29 cellular contexts compared by ENCODE assay signal in the genomic region with DNA sequence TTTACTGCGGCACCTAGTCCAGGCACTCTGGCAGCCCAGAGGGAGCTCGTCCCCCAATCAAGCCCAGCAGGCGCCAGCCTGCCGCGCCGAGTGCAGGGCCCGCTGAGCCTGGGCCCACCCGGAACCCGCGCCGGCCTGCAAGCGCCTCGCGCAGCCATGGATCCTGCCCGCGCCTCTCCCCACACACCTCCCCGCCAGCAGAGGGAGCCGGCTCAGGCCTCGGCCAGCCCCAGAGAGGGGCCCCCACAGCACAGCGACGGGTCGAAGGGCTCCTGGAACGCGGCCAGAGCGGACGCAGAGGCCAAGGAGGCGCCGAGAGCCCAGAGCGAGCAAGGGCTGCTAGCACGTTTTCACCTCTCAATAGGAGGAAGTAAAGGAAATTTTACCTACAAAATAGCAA.
"Had no signal": no experiment of that assay in that cellular context is flagged by ENCODE, and none has a peak within 500 bp of the region (broad histone marks: within the 10 kb centered on the region; RNA-seq: fewer than 3 reads in every experiment).

No MANE protein-coding gene starts in this region.

- H3K27ac Mint-ChIP-seq: activated CD4-positive, alpha-beta T cell treated with anti-CD3 and anti-CD28 coated beads for 36 hours; activated CD4-positive, alpha-beta T cell treated with anti-CD3 and anti-CD28 coated beads, Interleukin-2, amount 10 ng/mL, durations not matched to agents 7 days and 5 days; activated CD8-positive, alpha-beta T cell treated with anti-CD3 and anti-CD28 coated beads, Interleukin-2, amount 10 ng/mL, durations not matched to agents 7 days and 5 days; activated naive CD8-positive, alpha-beta T cell treated with anti-CD3 and anti-CD28 coated beads for 36 hours; activated T-cell treated with anti-CD3 and anti-CD28 coated beads, Interleukin-2, amount 50 U/mL, for 24 hours; activated T-helper 2 cell treated with anti-CD3 and anti-CD28 coated beads, Interferon-gamma antibody, Interleukin-2, Interleukin-4, amounts not matched to agents 10 μg/mL and 5 μg/mL and 100 μg/mL, durations not matched to agents 14 hours and 24 hours and 36 hours; T-helper 1 cell treated with Interleukin-12 subunit alpha and Interleukin-12 subunit beta and Interleukin-4 antibody, amounts not matched to agents 30 μg/mL and 1 μg/mL, for 36 hours; T-helper 2 cell treated with Interferon-gamma antibody and Interleukin-4, amounts not matched to agents 5 μg/mL and 100 μg/mL, for 36 hours had no signal

- H3K4me3 Mint-ChIP-seq: activated CD4-positive, alpha-beta T cell treated with anti-CD3 and anti-CD28 coated beads for 36 hours; activated CD4-positive, alpha-beta T cell treated with anti-CD3 and anti-CD28 coated beads, Interleukin-2, amount 10 ng/mL, durations not matched to agents 7 days and 5 days; activated CD8-positive, alpha-beta T cell treated with anti-CD3 and anti-CD28 coated beads, Interleukin-2, amount 10 ng/mL, durations not matched to agents 7 days and 5 days; activated naive CD8-positive, alpha-beta T cell treated with anti-CD3 and anti-CD28 coated beads for 36 hours; activated T-cell treated with anti-CD3 and anti-CD28 coated beads, Interleukin-2, amount 50 U/mL, for 24 hours; T-helper 1 cell treated with Interleukin-12 subunit alpha and Interleukin-12 subunit beta and Interleukin-4 antibody, amounts not matched to agents 30 μg/mL and 1 μg/mL, for 36 hours; T-helper 2 cell treated with Interferon-gamma antibody and Interleukin-4, amounts not matched to agents 5 μg/mL and 100 μg/mL, for 36 hours had no signal

- H3K27ac ChIP-seq: brain microvascular endothelial cell, KMS-11, Peyer's patch, SJSA1 had no signal

- DNase-seq: activated CD4-positive, alpha-beta T cell treated with anti-CD3 and anti-CD28 coated beads for 36 hours; activated CD4-positive, alpha-beta T cell treated with anti-CD3 and anti-CD28 coated beads, Interleukin-2, amount 10 ng/mL, durations not matched to agents 7 days and 5 days; activated CD4-positive, alpha-beta T cell treated with anti-CD3 and anti-CD28 coated beads, Interleukin-2, amount 50 U/mL, for 48 hours; activated CD8-positive, alpha-beta T cell treated with anti-CD3 and anti-CD28 coated beads, Interleukin-2, amount 10 ng/mL, durations not matched to agents 7 days and 5 days; activated naive CD4-positive, alpha-beta T cell; activated naive CD4-positive, alpha-beta T cell treated with anti-CD3 and anti-CD28 coated beads, Interleukin-2, amount 50 U/mL, for 16 hours; activated naive CD8-positive, alpha-beta T cell treated with anti-CD3 and anti-CD28 coated beads for 36 hours; activated T-cell treated with anti-CD3 and anti-CD28 coated beads, Interleukin-2, amount 50 U/mL, for 24 hours; amniotic stem cell; brain microvascular endothelial cell; central memory CD4-positive, alpha-beta T cell; NCI-H1105 treated with DMSO at 0.1 percent for 48 hours; NCI-H1436; NCI-H1694 treated with DMSO at 0.1 percent for 48 hours; NCI-H2029; NCI-H345; NCI-H524 treated with DMSO at 0.1 percent for 48 hours; PC-3; Peyer's patch; RPMI8226; SHP77 treated with DMSO at 0.1 percent for 48 hours; SK-N-SH had no signal

- FAIRE-seq: TTC549 had no signal

- H3K36me3 ChIP-seq: brain microvascular endothelial cell, Peyer's patch, SJSA1 had no signal

- H3K9me3 Mint-ChIP-seq: activated CD4-positive, alpha-beta T cell treated with anti-CD3 and anti-CD28 coated beads, Interleukin-2, amount 10 ng/mL, durations not matched to agents 7 days and 5 days had no signal

- H3K4me1 ChIP-seq: Peyer's patch, SJSA1 had no signal

- H3K4me1 Mint-ChIP-seq: activated CD4-positive, alpha-beta T cell treated with anti-CD3 and anti-CD28 coated beads for 36 hours; activated CD4-positive, alpha-beta T cell treated with anti-CD3 and anti-CD28 coated beads, Interleukin-2, amount 10 ng/mL, durations not matched to agents 7 days and 5 days; activated naive CD8-positive, alpha-beta T cell treated with anti-CD3 and anti-CD28 coated beads for 36 hours had no signal

- H3K4me3 ChIP-seq: Peyer's patch, SJSA1 had no signal

- H3K27me3 Mint-ChIP-seq: activated CD4-positive, alpha-beta T cell treated with anti-CD3 and anti-CD28 coated beads for 36 hours; activated CD4-positive, alpha-beta T cell treated with anti-CD3 and anti-CD28 coated beads, Interleukin-2, amount 10 ng/mL, durations not matched to agents 7 days and 5 days; activated naive CD8-positive, alpha-beta T cell treated with anti-CD3 and anti-CD28 coated beads for 36 hours; activated T-cell treated with anti-CD3 and anti-CD28 coated beads, Interleukin-2, amount 50 U/mL, for 24 hours had no signal

- H3K9me3 ChIP-seq: SJSA1, SK-N-SH had no signal

- H3K36me3 Mint-ChIP-seq: activated naive CD8-positive, alpha-beta T cell treated with anti-CD3 and anti-CD28 coated beads for 36 hours had no signal

- H3K27me3 ChIP-seq: brain microvascular endothelial cell, Peyer's patch, SJSA1 had no signal

- ATAC-seq: activated CD4-positive, alpha-beta T cell treated with anti-CD3 and anti-CD28 coated beads for 36 hours; activated CD4-positive, CD25-positive, alpha-beta regulatory T cell treated with anti-CD3 and anti-CD28 coated beads, Interleukin-2, amount 50 U/mL, for 24 hours; activated CD8-positive, alpha-beta T cell treated with anti-CD3 and anti-CD28 coated beads, Interleukin-2, amount 10 ng/mL, durations not matched to agents 7 days and 5 days; PC-3 had no signal
